In the genomic region with DNA sequence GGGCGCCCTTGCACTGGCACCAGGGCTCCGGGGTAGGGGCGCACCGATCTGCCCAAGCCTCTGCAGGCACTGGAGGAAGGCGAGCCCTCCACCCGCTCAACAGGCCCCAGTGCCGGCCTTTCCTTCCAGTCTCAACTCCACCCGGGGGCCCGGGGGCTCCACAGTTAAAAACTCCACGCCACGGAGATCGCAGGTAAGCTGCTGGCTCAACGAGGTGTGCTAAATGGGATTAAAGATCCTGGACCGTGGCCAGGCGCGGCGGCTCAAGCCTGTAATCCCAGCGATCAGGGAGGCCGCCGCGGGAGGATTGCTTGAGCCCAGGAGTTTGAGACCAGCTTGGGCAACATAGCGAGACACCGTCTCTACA, we compare ENCODE assay signal across 8 cellular contexts. TPM values are rescaled to one million over a fixed set of nuclear protein-coding genes. Genes with fewer than 3 reads are reported as not detected.
DNase-seq lines count a peak whose midpoint lies in the region; ATAC-seq, FAIRE-seq and TF ChIP-seq lines count a peak whose summit lies in the region.

No MANE protein-coding gene starts in this region.

- ATAC-seq in activated T-cell treated with anti-CD3 and anti-CD28 coated beads, Interleukin-2, amount 50 U/mL, for 72 hours (replicated peaks in 1 of 2): no peak
- no peak for ATAC-seq in K562
- ATAC-seq in lower lobe of right lung: peak in 1 of 2 donors; percentile 4

- H3K9me1 ChIP-seq in K562 (ENCODE audit: control insufficient read depth, insufficient read depth, low read length): no peaks in the 10 kb centered on the region

- H3K9ac ChIP-seq in K562 (ENCODE audit: insufficient read depth in 1 of 2, low read depth in 2 of 2, low read length in 2 of 2): peak overlapping the region; percentile 76 to 96

- peaks cover 40% of the 10 kb centered on the region for H3K79me2 ChIP-seq in K562 (ENCODE audit: control insufficient read depth, insufficient read depth, low read length)

- CTCF ChIA-PET in K562 (lab: Yijun Ruan, JAX; ENCODE audit: low intra/inter-chr PET ratio): interaction anchor here (0.6 kb wide), 1 partner anchor 280 kb away, joined by 5 read pairs; no protein-coding TSS in a partner anchor

- peaks cover 6 to 11% of the 10 kb centered on the region in 2 donors for H3K36me3 Mint-ChIP-seq in activated T-cell treated with anti-CD3 and anti-CD28 coated beads, Interleukin-2, amount 50 U/mL, for 72 hours (ENCODE audit: insufficient read depth in 2 of 2)

- H3K4me3 ChIP-seq in K562: no peak overlapping the region
- H3K4me3 ChIP-seq in lower lobe of right lung: peak overlapping the region; percentile 100
- peak overlapping the region; percentile 77 to 91 for H3K4me3 ChIP-seq in tibial artery

- peaks cover 4% of the 10 kb centered on the region; the same call in 1 of the 2 replicates for H4K20me1 ChIP-seq in K562 (replicated peaks; ENCODE audit: control insufficient read depth, insufficient read depth, low read length)

- peak overlapping the region; percentile 88 for H3K27ac ChIP-seq in K562 (ENCODE audit: extremely low read depth, low read depth, low read length)
- peak overlapping the region; percentile 92 for H3K27ac ChIP-seq in lower lobe of right lung
- H3K27ac ChIP-seq in tibial artery: peak overlapping the region; percentile 76 to 84

- no peak for TF ChIP-seq EP300 in K562 (IDR thresholded peaks at IDR 0.05; ENCODE audit: low read length)

- POLR2A ChIA-PET in K562 (lab: Yijun Ruan, JAX): interaction anchor here (0.7 to 1.3 kb wide), 4 partner anchors 18 to 121 kb away, joined by 3 to 6 read pairs (median 4); no protein-coding TSS in a partner anchor

- H3K4me1 ChIP-seq in K562 (replicated peaks in 1 of 2; ENCODE audit: control insufficient read depth in 2 of 2, insufficient read depth in 2 of 2, low read length in 2 of 2): peaks cover 12 to 23% of the 10 kb centered on the region in 2 experiments; a peak in 4 of 5 replicates
- peaks cover 26% of the 10 kb centered on the region for H3K4me1 ChIP-seq in lower lobe of right lung
- peaks cover 0 to 24% (median 12%) of the 10 kb centered on the region in 4 donors for H3K4me1 ChIP-seq in tibial artery

- peak overlapping the region; percentile 76 for H3K27ac Mint-ChIP-seq in activated T-cell treated with anti-CD3 and anti-CD28 coated beads, Interleukin-2, amount 50 U/mL, for 72 hours

- peak overlapping the region; percentile 98 for H2AFZ ChIP-seq in K562 (ENCODE audit: low read depth, low read length)

- H3K9me3 Mint-ChIP-seq in activated T-cell treated with anti-CD3 and anti-CD28 coated beads, Interleukin-2, amount 50 U/mL, for 72 hours: no peaks in the 10 kb centered on the region

- H3K4me1 Mint-ChIP-seq in activated T-cell treated with anti-CD3 and anti-CD28 coated beads, Interleukin-2, amount 50 U/mL, for 72 hours (ENCODE audit: low read depth): peaks cover 48% of the 10 kb centered on the region

- no peak for DNase-seq in activated T-cell treated with anti-CD3 and anti-CD28 coated beads, Interleukin-2, amount 50 U/mL, for 72 hours
- DNase-seq in activated T-cell treated with anti-CD3 and anti-CD28 coated beads, Interleukin-2, amount 50 U/mL, for 1 hour: no peak
- DNase-seq in K562 (ENCODE audit: extremely low read depth in 1 of 4, low spot score in 3 of 4) (no peak), lower lobe of right lung (no peak), tibial artery (no peak), SKM-1 treated with dmso at 0.1 percent for 144 hours (lab: John Stamatoyannopoulos, UW; ENCODE audit: unreplicated experiment) (no peak), NCI-H69 (lab: John Stamatoyannopoulos, UW) (no peak), NCI-H2196 treated with DMSO at 0.1 percent for 48 hours (lab: John Stamatoyannopoulos, UW; ENCODE audit: unreplicated experiment) (no peak)

- H3K36me3 ChIP-seq in K562 (ENCODE audit: control insufficient read depth, insufficient read depth, low read length) (peaks cover 28% of the 10 kb centered on the region), lower lobe of right lung (peaks cover 22% of the 10 kb centered on the region), tibial artery (peaks cover 0 to 17% (median 6%) of the 10 kb centered on the region in 3 donors)

- TF ChIP-seq CTCF in K562 (IDR thresholded peaks at IDR 0.05 in 2 of 3, conservative IDR thresholded peaks at IDR 0.05 in 1 of 3; ENCODE audit: insufficient read depth in 2 of 3, low read depth in 1 of 3, low read length in 3 of 3) (no peak), lower lobe of right lung (IDR thresholded peaks at IDR 0.05) (no peak), tibial artery (IDR thresholded peaks at IDR 0.05) (no peak)

- no peak for FAIRE-seq in K562 (lab: Jason Lieb, UNC)

- in situ Hi-C loops in K562 (cut with MboI): no loop called here

- no peaks in the 10 kb centered on the region for H3K27me3 Mint-ChIP-seq in activated T-cell treated with anti-CD3 and anti-CD28 coated beads, Interleukin-2, amount 50 U/mL, for 72 hours (ENCODE audit: low read depth)

- intact Hi-C loops in K562 (cut with micrococcal nuclease) (no loop called here), lower lobe of right lung (cut with DNase I) (no loop called here), tibial artery (cut with DNase I; ENCODE audit: low total_unique reads) (loop anchor here (2.0 kb wide), 1 partner anchor 70 kb away; no protein-coding TSS in a partner anchor)

- peaks cover 2% of the 10 kb centered on the region; the same call in 1 of the 2 replicates for H3K9me3 ChIP-seq in K562 (replicated peaks; ENCODE audit: control insufficient read depth, insufficient read depth, low read depth, low read length)
- H3K9me3 ChIP-seq in lower lobe of right lung: no peaks in the 10 kb centered on the region
- no peaks in the 10 kb centered on the region for H3K9me3 ChIP-seq in tibial artery

- no peak for TF ChIP-seq POLR2A in K562 (conservative IDR thresholded peaks at IDR 0.05)

- peak overlapping the region; percentile 88 to 95 for H3K4me3 Mint-ChIP-seq in activated T-cell treated with anti-CD3 and anti-CD28 coated beads, Interleukin-2, amount 50 U/mL, for 72 hours

- peak overlapping the region; percentile 99 for H3K4me2 ChIP-seq in K562 (ENCODE audit: insufficient read depth, low read length)

- no peaks in the 10 kb centered on the region; a peak in 1 of 5 replicates for H3K27me3 ChIP-seq in K562 (ENCODE audit: control insufficient read depth in 2 of 2, insufficient read depth in 2 of 2, low read length in 2 of 2)
- no peaks in the 10 kb centered on the region for H3K27me3 ChIP-seq in lower lobe of right lung (ENCODE audit: low read depth)
- H3K27me3 ChIP-seq in tibial artery: no peaks in the 10 kb centered on the region

- no peak for TF ChIP-seq RAD21 in K562 (CRISPR knock-in tag; conservative IDR thresholded peaks at IDR 0.05 in 1 of 2, IDR thresholded peaks at IDR 0.05 in 1 of 2)

- WGBS in K562 (ENCODE audit: insufficient coverage, low coverage, missing lambda C conversion rate): 84% methylated on average over 23 of the region's 23 CpGs

- no TSS peak for BruUV-seq in K562 (replicated peaks; lab: Mats Ljungman, UMichigan)

TF ChIP-seq in K562, 482 proteins besides CTCF, POLR2A, EP300 and RAD21 (continues in another document):
- TF ChIP-seq ZNF583 (CRISPR knock-in tag; IDR thresholded peaks at IDR 0.05) (no peak), YY1 (IDR thresholded peaks at IDR 0.05; ENCODE audit: borderline replicate concordance in 1 of 3, control insufficient read depth in 1 of 3, extremely low read depth in 1 of 3, insufficient read depth in 3 of 3, insufficient read length in 1 of 3, insufficient replicate concordance in 2 of 3, low read depth in 1 of 3, low read length in 2 of 3) (no peak), ERF (CRISPR knock-in tag; IDR thresholded peaks at IDR 0.05) (no peak)

RNA-seq across cellular contexts. Expression of gene HSF2BP, which starts 0.5 kb away (rescaled TPM):
- 1 to 10 TPM; 1.3 to 1.9 TPM for total RNA-seq in activated T-cell treated with anti-CD3 and anti-CD28 coated beads, Interleukin-2, amount 50 U/mL, for 72 hours
- total RNA-seq in K562 (2011; cell fraction: chromatin; rRNA removed; ENCODE audit: low replicate concordance): 0.56 and 0.69 TPM in 2 replicates
- total RNA-seq in K562 (2011; cell fraction: nucleolus; rRNA removed): 0.17 and 0.39 TPM in 2 replicates
- total RNA-seq in K562 (2011; cell fraction: nucleoplasm; rRNA removed): 0.29 and 0.61 TPM in 2 replicates
- total RNA-seq in K562 (2014; rRNA removed): 0.20 TPM in 1 of 2 replicates, not detected in the other
- 0.19 and 0.22 TPM in 2 replicates for total RNA-seq in K562 (2014; rRNA removed; fragmentation: Illumina TruSeq; extraction: Trizol)
- 0.18 and 0.23 TPM in 2 replicates for total RNA-seq in K562 (2015; rRNA removed; fragmentation: Illumina TruSeq; extraction: Trizol)
- 0.22 and 0.55 TPM in 2 replicates for total RNA-seq in K562 (2021)
- polyA plus RNA-seq in K562 (2011; rRNA removed): 0.20 and 0.30 TPM in 2 replicates
- 0.34 TPM in 2 replicates for polyA plus RNA-seq in K562 (2011; cell fraction: cytosol; rRNA removed)
- 0.18 and 0.38 TPM in 2 replicates for polyA plus RNA-seq in K562 (2011; cell fraction: nucleus; rRNA removed)
- 0.18 and 0.21 TPM in 2 replicates for polyA plus RNA-seq in K562 (2012)
- 0.12 TPM in 1 of 2 replicates, not detected in the other for polyA plus RNA-seq in K562 (2014; fragmentation: Illumina TruSeq; extraction: Trizol)
- polyA plus RNA-seq in K562 (2014; fragmentation: Nextera tagmentation; extraction: Ambion mirVana): under 1 TPM in 1 of 2 experiments, not detected in 1; 0.04 TPM
- 0.53 and 0.57 TPM in 2 replicates for polyA plus RNA-seq in K562 (2014; rRNA removed)
- 0.11 and 0.12 TPM in 2 replicates for polyA minus RNA-seq in K562 (2011; rRNA and poly(A)+ RNA removed)
- polyA minus RNA-seq in K562 (2011; cell fraction: cytosol; rRNA and poly(A)+ RNA removed): not detected in 2 replicates
- polyA minus RNA-seq in K562 (2011; cell fraction: nucleus; rRNA and poly(A)+ RNA removed): 0.22 and 0.27 TPM in 2 replicates
- 0.32 TPM for total RNA-seq in lower lobe of right lung

RNA-seq across cellular contexts. Expression of gene RRP1B, which starts 0.6 kb away (rescaled TPM):
- 10 to 100 TPM; 52.6 to 62.0 TPM for total RNA-seq in activated T-cell treated with anti-CD3 and anti-CD28 coated beads, Interleukin-2, amount 50 U/mL, for 72 hours
- 24.0 and 28.8 TPM in 2 replicates for total RNA-seq in K562 (2011; cell fraction: chromatin; rRNA removed; ENCODE audit: low replicate concordance)
- total RNA-seq in K562 (2011; cell fraction: nucleolus; rRNA removed): 15.3 and 16.3 TPM in 2 replicates
- 18.6 and 20.9 TPM in 2 replicates for total RNA-seq in K562 (2011; cell fraction: nucleoplasm; rRNA removed)
- total RNA-seq in K562 (2014; rRNA removed): 41.9 and 58.6 TPM in 2 replicates
- 43.4 and 46.4 TPM in 2 replicates for total RNA-seq in K562 (2014; rRNA removed; fragmentation: Illumina TruSeq; extraction: Trizol)
- total RNA-seq in K562 (2015; rRNA removed; fragmentation: Illumina TruSeq; extraction: Trizol): 49.7 and 49.8 TPM in 2 replicates
- total RNA-seq in K562 (2021): 66.6 and 66.7 TPM in 2 replicates
- 20.4 and 21.4 TPM in 2 replicates for polyA plus RNA-seq in K562 (2011; rRNA removed)
- 14.2 and 16.4 TPM in 2 replicates for polyA plus RNA-seq in K562 (2011; cell fraction: cytosol; rRNA removed)
- polyA plus RNA-seq in K562 (2011; cell fraction: nucleus; rRNA removed): 18.5 and 23.6 TPM in 2 replicates
- 20.2 and 31.0 TPM in 2 replicates for polyA plus RNA-seq in K562 (2012)
- 48.4 and 49.4 TPM in 2 replicates for polyA plus RNA-seq in K562 (2014; fragmentation: Illumina TruSeq; extraction: Trizol)
- polyA plus RNA-seq in K562 (2014; fragmentation: Nextera tagmentation; extraction: Ambion mirVana): 1 to 10 TPM; 6.8 to 8.0 TPM
- polyA plus RNA-seq in K562 (2014; rRNA removed): 31.3 and 33.1 TPM in 2 replicates
- polyA minus RNA-seq in K562 (2011; rRNA and poly(A)+ RNA removed): 32.2 and 37.5 TPM in 2 replicates
- polyA minus RNA-seq in K562 (2011; cell fraction: cytosol; rRNA and poly(A)+ RNA removed): 30.1 and 30.8 TPM in 2 replicates
- polyA minus RNA-seq in K562 (2011; cell fraction: nucleus; rRNA and poly(A)+ RNA removed): 8.1 and 12.1 TPM in 2 replicates
- total RNA-seq in lower lobe of right lung: 18.1 TPM
